In genomic region chr3:170330366-170330765, GRCh38 we compare ENCODE assay signal across 10 cellular contexts. TPM values are rescaled to one million over a fixed set of nuclear protein-coding genes. Genes with fewer than 3 reads are reported as not detected.
DNase-seq lines count a peak whose midpoint lies in the region; ATAC-seq, FAIRE-seq and TF ChIP-seq lines count a peak whose summit lies in the region.
"Had no signal": no experiment of that assay in that cellular context is flagged by ENCODE, and none has a peak within 500 bp of the region (broad histone marks: within the 10 kb centered on the region; RNA-seq: fewer than 3 reads in every experiment).

No MANE protein-coding gene starts in this region.

- H3K4me3 Mint-ChIP-seq in activated T-helper 17 cell treated with anti-CD3 and anti-CD28 coated beads, Interleukin-2, amount 50 U/mL, for 72 hours: no peak overlapping the region

- no peak for TF ChIP-seq RAD21 in A549 (conservative IDR thresholded peaks at IDR 0.05 in 1 of 2, IDR thresholded peaks at IDR 0.05 in 1 of 2)

- DNase-seq in A549 (ENCODE audit: low read depth in 1 of 2, low spot score in 1 of 2) (peak; percentile 20 to 73), H54 (ENCODE audit: insufficient read length, low spot score) (peak; percentile 47), iPS-NIHi7 (ENCODE audit: extremely low spot score) (peak; percentile 31), substantia nigra (lab: John Stamatoyannopoulos, UW) (no peak), KBM-7 (no peak)
- DNase-seq in activated naive CD4-positive, alpha-beta T cell (lab: John Stamatoyannopoulos, UW): no peak
- DNase-seq: NCI-H82 had no signal

- FAIRE-seq in A549 (lab: Jason Lieb, UNC) (no peak), H54 (lab: Jason Lieb, UNC) (peak; percentile 55)
- FAIRE-seq: colon had no signal

- H3K36me3 Mint-ChIP-seq in activated T-helper 17 cell treated with anti-CD3 and anti-CD28 coated beads, Interleukin-2, amount 50 U/mL, for 72 hours (ENCODE audit: low read depth): no peaks in the 10 kb centered on the region

- no peaks in the 10 kb centered on the region for H3K9me3 Mint-ChIP-seq in activated T-helper 17 cell treated with anti-CD3 and anti-CD28 coated beads, Interleukin-2, amount 50 U/mL, for 72 hours

- POLR2A ChIA-PET in A549 (lab: Yijun Ruan, JAX): no interaction called here

- no peaks in the 10 kb centered on the region for H3K9me3 ChIP-seq in A549

- peak overlapping the region; percentile 57 for H3K4me2 ChIP-seq in A549

- no peaks in the 10 kb centered on the region for H3K4me1 Mint-ChIP-seq in activated T-helper 17 cell treated with anti-CD3 and anti-CD28 coated beads, Interleukin-2, amount 50 U/mL, for 72 hours

- CTCF ChIA-PET in A549 (lab: Yijun Ruan, JAX): no interaction called here

- TF ChIP-seq POLR2A in A549 (IDR thresholded peaks at IDR 0.05; ENCODE audit: low read length) (no peak), H54 (IDR thresholded peaks at IDR 0.05; ENCODE audit: low read depth, low read length) (no peak)

- 22% methylated on average over 5 of the region's 5 CpGs for WGBS in A549 (ENCODE audit: missing lambda C conversion rate)

- H3K4me1 ChIP-seq in A549: peaks cover 19% of the 10 kb centered on the region

- TF ChIP-seq EP300 in A549 (IDR thresholded peaks at IDR 0.05): no peak

- no peak for TF ChIP-seq CTCF in A549 (IDR thresholded peaks at IDR 0.05)

- peak; percentile 92 to 93 for ATAC-seq in A549
- ATAC-seq in activated T-helper 17 cell treated with anti-CD3 and anti-CD28 coated beads, Interleukin-2, amount 50 U/mL, for 72 hours (replicated peaks): peak; percentile 66
- no peak for ATAC-seq in HG03565 (IDR thresholded peaks at IDR 0.05; ENCODE audit: unreplicated experiment)

- H3K27ac Mint-ChIP-seq in activated T-helper 17 cell treated with anti-CD3 and anti-CD28 coated beads, Interleukin-2, amount 50 U/mL, for 72 hours: no peak overlapping the region

- no peak overlapping the region for H3K4me3 ChIP-seq in A549

- H3K27ac ChIP-seq in A549 (peak overlapping the region; percentile 67 to 74), substantia nigra (ENCODE audit: low read depth, low read length, poor library complexity, severe bottlenecking) (no peak overlapping the region)

- H3K27me3 Mint-ChIP-seq in activated T-helper 17 cell treated with anti-CD3 and anti-CD28 coated beads, Interleukin-2, amount 50 U/mL, for 72 hours: no peaks in the 10 kb centered on the region

- in situ Hi-C loops in KBM-7 (cut with MboI; ENCODE audit: low pct_unique_long_range_greater_than_20kb, low sequenced_read_pairs): no loop called here

TF ChIP-seq in A549, 52 proteins besides CTCF, POLR2A, EP300 and RAD21:
- peak; percentile 76 for TF ChIP-seq MAFK (IDR thresholded peaks at IDR 0.05; ENCODE audit: partially characterized antibody)
- TF ChIP-seq JUNB (IDR thresholded peaks at IDR 0.05): 0 out of 2 replicates have a peak, but pooled peaks have one; percentile 43
- TF ChIP-seq FOSL2 (IDR thresholded peaks at IDR 0.05): peak; percentile 61; the same call in 1 of the 2 replicates
- TF ChIP-seq FOSL2 (CRISPR knock-in tag; IDR thresholded peaks at IDR 0.05): peak; percentile 89
- TF ChIP-seq GATA3 (IDR thresholded peaks at IDR 0.05; ENCODE audit: borderline replicate concordance): no peak
- no peak for TF ChIP-seq KDM1A (IDR thresholded peaks at IDR 0.05; ENCODE audit: low read depth)
TF ChIP-seq in A549: peak in this region for 3.

RNA-seq across cellular contexts. Expression of gene SKIL, which starts 27.1 kb away (rescaled TPM):
- polyA plus RNA-seq in A549 (2011; rRNA removed): 53.7 and 64.2 TPM in 2 replicates
- 7.8 and 8.5 TPM in 2 replicates for polyA plus RNA-seq in A549 (2012; cell fraction: cytosol; rRNA removed)
- 5.7 and 7.8 TPM in 2 replicates for polyA plus RNA-seq in A549 (2012; cell fraction: nucleus; rRNA removed)
- 39.6 to 43.8 TPM (median 40.3 TPM) in 3 replicates for polyA plus RNA-seq in A549 (2017; fragmentation: RNase III; extraction: RNeasy Plus Mini Kit Qiagen cat#74134 plus additional on column Dnase treatment)
- polyA minus RNA-seq in A549 (2011; rRNA and poly(A)+ RNA removed): 137 and 140 TPM in 2 replicates
- total RNA-seq in activated T-helper 17 cell treated with anti-CD3 and anti-CD28 coated beads, Interleukin-2, amount 50 U/mL, for 72 hours: 10 to 100 TPM; 16.9 to 21.0 TPM

Comparison
In these comparisons a context has a peak if more than half of its experiments do, and no peak if none do; other contexts are left out.
1. DNase-seq: peak in A549 (2 of 2), H54 (single experiment) and iPS-NIHi7 (single experiment); none in activated naive CD4-positive, alpha-beta T cell (0 of 4), substantia nigra (0 of 49) and KBM-7 (single experiment).